In genomic region chr6:169671563-169671962, GRCh38 we compare ENCODE assay signal across 22 cellular contexts. TPM values are rescaled to one million over a fixed set of nuclear protein-coding genes. Genes with fewer than 3 reads are reported as not detected.
A peak's percentile ranks its signal among the peaks of the same experiment; 100 is the strongest.
DNase-seq lines count a peak whose midpoint lies in the region; ATAC-seq and TF ChIP-seq lines count a peak whose summit lies in the region.
"Had no signal": no experiment of that assay in that cellular context is flagged by ENCODE, and none has a peak within 500 bp of the region (broad histone marks: within the 10 kb centered on the region; RNA-seq: fewer than 3 reads in every experiment).

No MANE protein-coding gene starts in this region.

- H3K27me3 Mint-ChIP-seq in activated T-helper 17 cell treated with anti-CD3 and anti-CD28 coated beads, Interleukin-2, amount 50 U/mL, for 72 hours = no peaks in the 10 kb centered on the region
- H3K27me3 Mint-ChIP-seq in neural crest cell (ENCODE audit: low read depth) = no peaks in the 10 kb centered on the region
- H3K27me3 Mint-ChIP-seq: CD4-positive, alpha-beta T cell had no signal

- no peak overlapping the region for H3K4me3 Mint-ChIP-seq in activated T-helper 17 cell treated with anti-CD3 and anti-CD28 coated beads, Interleukin-2, amount 50 U/mL, for 72 hours
- peak overlapping the region; percentile 3 for H3K4me3 Mint-ChIP-seq in neural crest cell
- H3K4me3 Mint-ChIP-seq: CD14-positive monocyte; CD4-positive, alpha-beta T cell had no signal

- intact Hi-C loops in left ventricle myocardium superior (cut with micrococcal nuclease) (no loop called here), aorta (cut with DNase I) (no loop called here)

- H3K36me3 ChIP-seq in right atrium auricular region (peaks cover 20% of the 10 kb centered on the region), aorta (ENCODE audit: control insufficient read depth in 1 of 2, insufficient read depth in 2 of 2, low read length in 1 of 2) (peaks cover 0 to 4% of the 10 kb centered on the region in 2 donors)

- H3K27me3 ChIP-seq in right atrium auricular region = no peaks in the 10 kb centered on the region
- H3K27me3 ChIP-seq in aorta (ENCODE audit: control insufficient read depth in 1 of 2, insufficient read depth in 2 of 2, low read length in 1 of 2) = no peaks in the 10 kb centered on the region
- H3K27me3 ChIP-seq: BE2C; BLaER1 treated with 17β-estradiol and CSF1 and Interleukin-3, amounts not matched to agents 10 nM and 100 nM had no signal

- H3K4me3 ChIP-seq in right atrium auricular region (no peak overlapping the region), aorta (ENCODE audit: low read length in 2 of 2) (no peak overlapping the region)
- H3K4me3 ChIP-seq: A549; BLaER1 treated with 17β-estradiol and CSF1 and Interleukin-3, amounts not matched to agents 10 nM and 100 nM; GM23248 had no signal

- peaks cover 37% of the 10 kb centered on the region for H3K36me3 Mint-ChIP-seq in activated T-helper 17 cell treated with anti-CD3 and anti-CD28 coated beads, Interleukin-2, amount 50 U/mL, for 72 hours (ENCODE audit: low read depth)
- peaks cover 37% of the 10 kb centered on the region for H3K36me3 Mint-ChIP-seq in neural crest cell (ENCODE audit: low read depth)
- H3K36me3 Mint-ChIP-seq in activated naive CD4-positive, alpha-beta T cell treated with anti-CD3 and anti-CD28 coated beads, Interleukin-2, amount 50 U/mL, for 72 hours = peaks cover 7 to 19% of the 10 kb centered on the region in 2 donors

- DNase-seq in right atrium auricular region (ENCODE audit: low spot score) (peak; percentile 26), left ventricle myocardium superior (no peak), neural crest cell (ENCODE audit: low read depth, low spot score) (no peak), aorta (no peak), NCI-H69 (lab: John Stamatoyannopoulos, UW) (no peak), NCI-H1048 (lab: John Stamatoyannopoulos, UW) (no peak)
- DNase-seq in activated naive CD4-positive, alpha-beta T cell treated with anti-CD3 and anti-CD28 coated beads, Interleukin-2, amount 50 U/mL, for 72 hours (ENCODE audit: low spot score in 2 of 2) = no peak
- DNase-seq: 8988T; ACHN; AML-193; BE2C; CD4-positive, alpha-beta T cell; COR-L47; DMS153; DND-41; GM23248; H7 had no signal

- no peak overlapping the region for H3K27ac ChIP-seq in right atrium auricular region
- no peak overlapping the region for H3K27ac ChIP-seq in aorta (ENCODE audit: low read depth in 1 of 2, low read length in 2 of 2)
- H3K27ac ChIP-seq: A549; BLaER1 treated with 17β-estradiol and CSF1 and Interleukin-3, amounts not matched to agents 10 nM and 100 nM; GM23248 had no signal

- peak overlapping the region; percentile 39 for H3K27ac Mint-ChIP-seq in activated T-helper 17 cell treated with anti-CD3 and anti-CD28 coated beads, Interleukin-2, amount 50 U/mL, for 72 hours
- H3K27ac Mint-ChIP-seq in neural crest cell (ENCODE audit: unreplicated experiment) = peak overlapping the region; percentile 29
- H3K27ac Mint-ChIP-seq in activated naive CD4-positive, alpha-beta T cell treated with anti-CD3 and anti-CD28 coated beads, Interleukin-2, amount 50 U/mL, for 72 hours = no peak overlapping the region
- H3K27ac Mint-ChIP-seq: CD4-positive, alpha-beta T cell had no signal

- 95 to 97% methylated on average over 5 of the region's 5 CpGs for WGBS in aorta, 2 donors

- H3K4me1 Mint-ChIP-seq in activated T-helper 17 cell treated with anti-CD3 and anti-CD28 coated beads, Interleukin-2, amount 50 U/mL, for 72 hours = no peaks in the 10 kb centered on the region
- peaks cover 44% of the 10 kb centered on the region for H3K4me1 Mint-ChIP-seq in neural crest cell

- H3K4me1 ChIP-seq in right atrium auricular region = no peaks in the 10 kb centered on the region
- no peaks in the 10 kb centered on the region for H3K4me1 ChIP-seq in aorta (ENCODE audit: control insufficient read depth in 1 of 2, insufficient read depth in 2 of 2, low read length in 2 of 2)
- H3K4me1 ChIP-seq: A549, BE2C had no signal

- ATAC-seq in left ventricle myocardium superior (no peak), aorta (ENCODE audit: low FRiP score) (peak; percentile 22)
- ATAC-seq in activated T-helper 17 cell treated with anti-CD3 and anti-CD28 coated beads, Interleukin-2, amount 50 U/mL, for 72 hours (replicated peaks) = no peak
- ATAC-seq in activated naive CD4-positive, alpha-beta T cell treated with anti-CD3 and anti-CD28 coated beads, Interleukin-2, amount 50 U/mL, for 72 hours = no peak
- ATAC-seq: A549, HCT116 had no signal

- no peaks in the 10 kb centered on the region for H3K9me3 Mint-ChIP-seq in activated T-helper 17 cell treated with anti-CD3 and anti-CD28 coated beads, Interleukin-2, amount 50 U/mL, for 72 hours
- H3K9me3 Mint-ChIP-seq in neural crest cell = peaks cover 3% of the 10 kb centered on the region
- H3K9me3 Mint-ChIP-seq in activated naive CD4-positive, alpha-beta T cell treated with anti-CD3 and anti-CD28 coated beads, Interleukin-2, amount 50 U/mL, for 72 hours = no peaks in the 10 kb centered on the region
- H3K9me3 Mint-ChIP-seq: CD4-positive, alpha-beta T cell had no signal

- no peak for TF ChIP-seq CTCF in right atrium auricular region (IDR thresholded peaks at IDR 0.05)
- TF ChIP-seq CTCF in neural crest cell (conservative IDR thresholded peaks at IDR 0.05) = no peak

- H3K9me3 ChIP-seq in right atrium auricular region (no peaks in the 10 kb centered on the region), aorta (ENCODE audit: control insufficient read depth, low read length) (no peaks in the 10 kb centered on the region)
- H3K9me3 ChIP-seq: A549; BE2C; BLaER1 treated with 17β-estradiol and CSF1 and Interleukin-3, amounts not matched to agents 10 nM and 100 nM had no signal

RNA-seq across cellular contexts. Expression of gene WDR27, which starts 30.3 kb away (rescaled TPM):
- total RNA-seq in right atrium auricular region (1 to 10 TPM; 3.5 to 4.7 TPM), left ventricle myocardium superior (8.6 TPM), neural crest cell (102 and 103 TPM in 2 replicates), aorta (10 to 100 TPM; 30.0 to 50.7 TPM)
- total RNA-seq in activated T-helper 17 cell treated with anti-CD3 and anti-CD28 coated beads, Interleukin-2, amount 50 U/mL, for 72 hours = 10 to 100 TPM; 38.3 to 39.9 TPM
- polyA plus RNA-seq in aorta = 10 to 100 TPM in 1 of 2 donors, 1 to 10 TPM in 1; 4.5 to 58.7 TPM
- total RNA-seq in activated naive CD4-positive, alpha-beta T cell treated with anti-CD3 and anti-CD28 coated beads, Interleukin-2, amount 50 U/mL, for 72 hours = 10 to 100 TPM; 28.9 to 48.1 TPM

RNA-seq across cellular contexts. Expression of gene C6orf120, which starts 30.4 kb away (rescaled TPM):
- total RNA-seq in right atrium auricular region (10 to 100 TPM; 18.0 to 19.6 TPM), left ventricle myocardium superior (13.6 TPM), neural crest cell (28.2 and 28.7 TPM in 2 replicates), aorta (10 to 100 TPM; 18.3 to 20.6 TPM)
- total RNA-seq in activated T-helper 17 cell treated with anti-CD3 and anti-CD28 coated beads, Interleukin-2, amount 50 U/mL, for 72 hours = 10 to 100 TPM; 12.0 to 14.6 TPM
- 1 to 10 TPM; 7.9 to 9.0 TPM for polyA plus RNA-seq in aorta
- total RNA-seq in activated naive CD4-positive, alpha-beta T cell treated with anti-CD3 and anti-CD28 coated beads, Interleukin-2, amount 50 U/mL, for 72 hours = 10 to 100 TPM in 1 of 2 donors, 1 to 10 TPM in 1; 8.9 to 13.9 TPM

RNA-seq across cellular contexts. Expression of gene PHF10, which starts 52.7 kb away (rescaled TPM):
- total RNA-seq in right atrium auricular region (10 to 100 TPM; 49.9 to 54.7 TPM), left ventricle myocardium superior (62.9 TPM), neural crest cell (83.9 and 85.9 TPM in 2 replicates), aorta (10 to 100 TPM; 59.4 to 59.8 TPM)
- total RNA-seq in activated T-helper 17 cell treated with anti-CD3 and anti-CD28 coated beads, Interleukin-2, amount 50 U/mL, for 72 hours = 10 to 100 TPM; 68.4 to 84.5 TPM
- 10 to 100 TPM; 49.9 to 54.3 TPM for polyA plus RNA-seq in aorta
- 10 to 100 TPM; 79.9 to 90.3 TPM for total RNA-seq in activated naive CD4-positive, alpha-beta T cell treated with anti-CD3 and anti-CD28 coated beads, Interleukin-2, amount 50 U/mL, for 72 hours

Comparison
In these comparisons a context has a peak if more than half of its experiments do, and no peak if none do; other contexts are left out.
1. H3K27ac Mint-ChIP-seq: peak in activated T-helper 17 cell treated with anti-CD3 and anti-CD28 coated beads, Interleukin-2, amount 50 U/mL, for 72 hours (single experiment) and neural crest cell (single experiment); none in activated naive CD4-positive, alpha-beta T cell treated with anti-CD3 and anti-CD28 coated beads, Interleukin-2, amount 50 U/mL, for 72 hours (0 of 2).